1 cellular context compared by ENCODE assay signal in genomic region chr2:102803041-102803896, GRCh38.
TF ChIP-seq lines count a peak whose summit lies in the region.

No MANE protein-coding gene starts in this region.

TF ChIP-seq in SK-N-SH, 30 proteins besides CTCF, POLR2A, EP300 and RAD21 (continued from another document):
- TF ChIP-seq REST (IDR thresholded peaks at IDR 0.05; ENCODE audit: low read depth, low read length) (no peak), SIN3A (IDR thresholded peaks at IDR 0.05; ENCODE audit: borderline replicate concordance, low read depth, low read length) (no peak), FOXM1 (IDR thresholded peaks at IDR 0.05; ENCODE audit: low read depth) (no peak), FOSL2 (IDR thresholded peaks at IDR 0.05; ENCODE audit: borderline replicate concordance, low read depth) (no peak)
- TF ChIP-seq, protein P1, sequence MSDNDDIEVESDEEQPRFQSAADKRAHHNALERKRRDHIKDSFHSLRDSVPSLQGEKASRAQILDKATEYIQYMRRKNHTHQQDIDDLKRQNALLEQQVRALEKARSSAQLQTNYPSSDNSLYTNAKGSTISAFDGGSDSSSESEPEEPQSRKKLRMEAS (IDR thresholded peaks at IDR 0.05; ENCODE audit: low read depth) = no peak
